8 cellular contexts compared by ENCODE assay signal in genomic region chr7:101728888-101729883, GRCh38.
DNase-seq lines count a peak whose midpoint lies in the region; TF ChIP-seq lines count a peak whose summit lies in the region.

No MANE protein-coding gene starts in this region.

- DNase-seq in DMS153 treated with DMSO at 0.1 percent for 48 hours (lab: John Stamatoyannopoulos, UW; ENCODE audit: unreplicated experiment): peak; percentile 25
- DNase-seq in NOMO-1 treated with dmso at 0.1 percent for 144 hours (lab: John Stamatoyannopoulos, UW; ENCODE audit: unreplicated experiment): peak; percentile 79
- DNase-seq in choroid plexus epithelial cell (ENCODE audit: low read depth): peak; percentile 55
- no peak for DNase-seq in neural progenitor cell (ENCODE audit: low spot score)
- no peak for DNase-seq in activated T-helper 1 cell treated with anti-CD3 and anti-CD28 coated beads, Interleukin-12 subunit alpha, Interleukin-12 subunit beta, Interleukin-2, Interleukin-4 antibody, amounts not matched to agents 30 ng/mL and 10 ng/mL and 1 ng/mL, durations not matched to agents 14 hours and 24 hours and 36 hours (ENCODE audit: low spot score)
- no peak for DNase-seq in GM13976 (ENCODE audit: low spot score)
- DNase-seq in NCI-H446 (lab: John Stamatoyannopoulos, UW): no peak
- DNase-seq in activated CD8-positive, alpha-beta memory T cell treated with anti-CD3 and anti-CD28 coated beads for 24 hours: no peak

- H3K79me2 ChIP-seq in neural progenitor cell (ENCODE audit: low read depth): no peaks in the 10 kb centered on the region

- peaks cover 20% of the 10 kb centered on the region for H3K4me1 Mint-ChIP-seq in neural progenitor cell
- H3K4me1 Mint-ChIP-seq in activated T-helper 1 cell treated with anti-CD3 and anti-CD28 coated beads, Interleukin-12 subunit alpha, Interleukin-12 subunit beta, Interleukin-2, Interleukin-4 antibody, amounts not matched to agents 30 ng/mL and 10 ng/mL and 1 ng/mL, durations not matched to agents 14 hours and 24 hours and 36 hours (ENCODE audit: low read depth): no peaks in the 10 kb centered on the region

- no peak overlapping the region for H3K9ac ChIP-seq in neural progenitor cell

- H3K9me3 Mint-ChIP-seq in neural progenitor cell: no peaks in the 10 kb centered on the region
- no peaks in the 10 kb centered on the region for H3K9me3 Mint-ChIP-seq in activated T-helper 1 cell treated with anti-CD3 and anti-CD28 coated beads, Interleukin-12 subunit alpha, Interleukin-12 subunit beta, Interleukin-2, Interleukin-4 antibody, amounts not matched to agents 30 ng/mL and 10 ng/mL and 1 ng/mL, durations not matched to agents 14 hours and 24 hours and 36 hours

- in situ Hi-C loops in GM13976 (cut with MboI; ENCODE audit: low sequenced_read_pairs, unreplicated experiment): no loop called here

- no peak overlapping the region for H3K27ac ChIP-seq in neural progenitor cell

- H3K4me1 ChIP-seq in neural progenitor cell: peaks cover 6% of the 10 kb centered on the region

- intact Hi-C loops in activated T-helper 1 cell treated with anti-CD3 and anti-CD28 coated beads, Interleukin-12 subunit alpha, Interleukin-12 subunit beta, Interleukin-2, Interleukin-4 antibody, amounts not matched to agents 30 ng/mL and 10 ng/mL and 1 ng/mL, durations not matched to agents 14 hours and 24 hours and 36 hours (cut with micrococcal nuclease): no loop called here

- TF ChIP-seq CTCF in choroid plexus epithelial cell (conservative IDR thresholded peaks at IDR 0.05; ENCODE audit: low read depth, low read length) (no peak), neural progenitor cell (IDR thresholded peaks at IDR 0.05) (no peak), GM13976 (IDR thresholded peaks at IDR 0.05; ENCODE audit: borderline replicate concordance, control extremely low read depth, extremely low read depth, insufficient read depth, missing control alignments) (no peak)

- H3K4me3 Mint-ChIP-seq in neural progenitor cell: no peak overlapping the region
- H3K4me3 Mint-ChIP-seq in activated T-helper 1 cell treated with anti-CD3 and anti-CD28 coated beads, Interleukin-12 subunit alpha, Interleukin-12 subunit beta, Interleukin-2, Interleukin-4 antibody, amounts not matched to agents 30 ng/mL and 10 ng/mL and 1 ng/mL, durations not matched to agents 14 hours and 24 hours and 36 hours: no peak overlapping the region

- no peak overlapping the region for H3K4me2 ChIP-seq in neural progenitor cell

- H3K9me3 ChIP-seq in neural progenitor cell (ENCODE audit: low read depth): no peaks in the 10 kb centered on the region

- no peaks in the 10 kb centered on the region for H3K36me3 ChIP-seq in neural progenitor cell

- no peaks in the 10 kb centered on the region for H3K27me3 ChIP-seq in neural progenitor cell

- H3K4me3 ChIP-seq in choroid plexus epithelial cell (ENCODE audit: low read depth, low read length) (no peak overlapping the region), neural progenitor cell (no peak overlapping the region)

- no peaks in the 10 kb centered on the region for H3K36me3 Mint-ChIP-seq in neural progenitor cell
- no peaks in the 10 kb centered on the region for H3K36me3 Mint-ChIP-seq in activated T-helper 1 cell treated with anti-CD3 and anti-CD28 coated beads, Interleukin-12 subunit alpha, Interleukin-12 subunit beta, Interleukin-2, Interleukin-4 antibody, amounts not matched to agents 30 ng/mL and 10 ng/mL and 1 ng/mL, durations not matched to agents 14 hours and 24 hours and 36 hours (ENCODE audit: low read depth)

- peaks cover 8% of the 10 kb centered on the region for H3F3A ChIP-seq in neural progenitor cell (ENCODE audit: low read depth)

- no peak overlapping the region for H2AFZ ChIP-seq in neural progenitor cell (replicated peaks)

- no peaks in the 10 kb centered on the region for H4K20me1 ChIP-seq in neural progenitor cell (ENCODE audit: low read depth)

- H3K27me3 Mint-ChIP-seq in neural progenitor cell (ENCODE audit: insufficient read depth, low read depth): peaks cover 13% of the 10 kb centered on the region
- H3K27me3 Mint-ChIP-seq in activated T-helper 1 cell treated with anti-CD3 and anti-CD28 coated beads, Interleukin-12 subunit alpha, Interleukin-12 subunit beta, Interleukin-2, Interleukin-4 antibody, amounts not matched to agents 30 ng/mL and 10 ng/mL and 1 ng/mL, durations not matched to agents 14 hours and 24 hours and 36 hours (ENCODE audit: insufficient read depth): peaks cover 6% of the 10 kb centered on the region

- peak overlapping the region; percentile 87 for H3K27ac Mint-ChIP-seq in neural progenitor cell
- no peak overlapping the region for H3K27ac Mint-ChIP-seq in activated T-helper 1 cell treated with anti-CD3 and anti-CD28 coated beads, Interleukin-12 subunit alpha, Interleukin-12 subunit beta, Interleukin-2, Interleukin-4 antibody, amounts not matched to agents 30 ng/mL and 10 ng/mL and 1 ng/mL, durations not matched to agents 14 hours and 24 hours and 36 hours

Comparison
In these comparisons a context has a peak if more than half of its experiments do, and no peak if none do; other contexts are left out.
1. DNase-seq: peak in DMS153 treated with DMSO at 0.1 percent for 48 hours (single experiment), NOMO-1 treated with dmso at 0.1 percent for 144 hours (single experiment) and choroid plexus epithelial cell (single experiment); none in neural progenitor cell (single experiment), activated T-helper 1 cell treated with anti-CD3 and anti-CD28 coated beads, Interleukin-12 subunit alpha, Interleukin-12 subunit beta, Interleukin-2, Interleukin-4 antibody, amounts not matched to agents 30 ng/mL and 10 ng/mL and 1 ng/mL, durations not matched to agents 14 hours and 24 hours and 36 hours (single experiment), GM13976 (single experiment), NCI-H446 (0 of 2) and activated CD8-positive, alpha-beta memory T cell treated with anti-CD3 and anti-CD28 coated beads for 24 hours (single experiment).